In the genomic region with DNA sequence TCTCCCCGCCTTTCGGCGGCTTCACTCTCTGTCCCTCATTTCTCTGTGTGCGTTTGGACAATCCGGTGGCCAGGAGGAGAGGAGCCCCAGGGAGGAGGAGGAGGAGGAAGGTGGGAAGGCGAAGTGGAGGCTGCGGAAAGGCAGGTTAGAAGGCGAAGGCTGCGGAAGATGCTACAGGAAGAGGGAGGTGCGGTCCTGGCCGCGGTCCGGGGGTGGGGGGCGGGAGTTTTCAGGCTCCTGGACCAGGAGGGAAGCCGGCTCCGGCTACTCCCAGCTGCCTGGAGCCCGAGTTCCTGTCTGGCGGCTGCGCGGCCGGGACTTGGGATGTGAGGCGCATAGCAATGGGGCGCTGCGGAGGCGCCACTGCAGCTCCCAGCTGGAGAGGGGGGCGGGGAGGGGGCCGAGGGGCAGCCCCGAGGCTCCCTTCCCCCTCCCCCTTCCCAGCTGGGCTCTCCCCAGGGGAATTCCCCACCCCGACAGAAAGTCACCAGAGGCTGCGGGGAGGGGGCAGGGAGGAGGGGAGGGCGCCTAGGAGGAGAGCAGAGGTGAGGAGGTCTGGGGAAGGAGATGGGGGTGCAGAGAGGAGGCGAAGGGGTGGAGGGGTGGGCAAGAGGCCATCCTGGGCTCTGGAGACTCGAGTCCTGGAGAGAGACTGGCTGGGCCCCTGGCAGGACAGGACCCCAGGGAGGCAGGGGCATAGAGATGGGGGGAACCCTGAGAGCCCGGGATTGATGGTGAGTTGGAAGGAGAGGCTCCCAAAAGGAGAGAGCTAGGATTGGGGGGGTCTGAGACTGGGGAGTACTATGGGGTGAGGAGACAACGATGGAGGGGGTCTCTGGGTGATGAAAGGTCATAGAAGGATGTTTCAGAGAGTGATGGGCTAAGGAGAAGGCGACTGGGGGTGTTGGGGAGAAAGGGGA, we compare ENCODE assay signal across 2 cellular contexts.
TF ChIP-seq lines count a peak whose summit lies in the region.

No MANE protein-coding gene starts in this region.

TF ChIP-seq in SK-N-SH, 30 proteins besides CTCF, POLR2A, EP300 and RAD21 (continued from another document):
- TF ChIP-seq, protein P1, sequence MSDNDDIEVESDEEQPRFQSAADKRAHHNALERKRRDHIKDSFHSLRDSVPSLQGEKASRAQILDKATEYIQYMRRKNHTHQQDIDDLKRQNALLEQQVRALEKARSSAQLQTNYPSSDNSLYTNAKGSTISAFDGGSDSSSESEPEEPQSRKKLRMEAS (IDR thresholded peaks at IDR 0.05; ENCODE audit: low read depth) = no peak
- TF ChIP-seq RXRA (IDR thresholded peaks at IDR 0.05; ENCODE audit: borderline replicate concordance, low read depth) (no peak), POLR2AphosphoS5 (IDR thresholded peaks at IDR 0.05; ENCODE audit: low read depth, low read length) (no peak), GATA2 (CRISPR knock-in tag; IDR thresholded peaks at IDR 0.05) (no peak), TAF1 (IDR thresholded peaks at IDR 0.05; ENCODE audit: borderline replicate concordance, low read depth, low read length) (no peak), MXI1 (IDR thresholded peaks at IDR 0.05; ENCODE audit: low read depth, low read length) (no peak)
- TF ChIP-seq, protein P2, sequence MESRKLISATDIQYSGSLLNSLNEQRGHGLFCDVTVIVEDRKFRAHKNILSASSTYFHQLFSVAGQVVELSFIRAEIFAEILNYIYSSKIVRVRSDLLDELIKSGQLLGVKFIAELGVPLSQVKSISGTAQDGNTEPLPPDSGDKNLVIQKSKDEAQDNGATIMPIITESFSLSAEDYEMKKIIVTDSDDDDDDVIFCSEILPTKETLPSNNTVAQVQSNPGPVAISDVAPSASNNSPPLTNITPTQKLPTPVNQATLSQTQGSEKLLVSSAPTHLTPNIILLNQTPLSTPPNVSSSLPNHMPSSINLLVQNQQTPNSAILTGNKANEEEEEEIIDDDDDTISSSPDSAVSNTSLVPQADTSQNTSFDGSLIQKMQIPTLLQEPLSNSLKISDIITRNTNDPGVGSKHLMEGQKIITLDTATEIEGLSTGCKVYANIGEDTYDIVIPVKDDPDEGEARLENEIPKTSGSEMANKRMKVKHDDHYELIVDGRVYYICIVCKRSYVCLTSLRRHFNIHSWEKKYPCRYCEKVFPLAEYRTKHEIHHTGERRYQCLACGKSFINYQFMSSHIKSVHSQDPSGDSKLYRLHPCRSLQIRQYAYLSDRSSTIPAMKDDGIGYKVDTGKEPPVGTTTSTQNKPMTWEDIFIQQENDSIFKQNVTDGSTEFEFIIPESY (IDR thresholded peaks at IDR 0.05; ENCODE audit: borderline replicate concordance, low read depth) = no peak

TF ChIP-seq in SK-N-SH treated with all-trans-retinoic acid at 6 μM for 48 hours, 23 proteins besides CTCF, POLR2A, EP300 and RAD21 (continued from another document):
- TF ChIP-seq, protein P3, sequence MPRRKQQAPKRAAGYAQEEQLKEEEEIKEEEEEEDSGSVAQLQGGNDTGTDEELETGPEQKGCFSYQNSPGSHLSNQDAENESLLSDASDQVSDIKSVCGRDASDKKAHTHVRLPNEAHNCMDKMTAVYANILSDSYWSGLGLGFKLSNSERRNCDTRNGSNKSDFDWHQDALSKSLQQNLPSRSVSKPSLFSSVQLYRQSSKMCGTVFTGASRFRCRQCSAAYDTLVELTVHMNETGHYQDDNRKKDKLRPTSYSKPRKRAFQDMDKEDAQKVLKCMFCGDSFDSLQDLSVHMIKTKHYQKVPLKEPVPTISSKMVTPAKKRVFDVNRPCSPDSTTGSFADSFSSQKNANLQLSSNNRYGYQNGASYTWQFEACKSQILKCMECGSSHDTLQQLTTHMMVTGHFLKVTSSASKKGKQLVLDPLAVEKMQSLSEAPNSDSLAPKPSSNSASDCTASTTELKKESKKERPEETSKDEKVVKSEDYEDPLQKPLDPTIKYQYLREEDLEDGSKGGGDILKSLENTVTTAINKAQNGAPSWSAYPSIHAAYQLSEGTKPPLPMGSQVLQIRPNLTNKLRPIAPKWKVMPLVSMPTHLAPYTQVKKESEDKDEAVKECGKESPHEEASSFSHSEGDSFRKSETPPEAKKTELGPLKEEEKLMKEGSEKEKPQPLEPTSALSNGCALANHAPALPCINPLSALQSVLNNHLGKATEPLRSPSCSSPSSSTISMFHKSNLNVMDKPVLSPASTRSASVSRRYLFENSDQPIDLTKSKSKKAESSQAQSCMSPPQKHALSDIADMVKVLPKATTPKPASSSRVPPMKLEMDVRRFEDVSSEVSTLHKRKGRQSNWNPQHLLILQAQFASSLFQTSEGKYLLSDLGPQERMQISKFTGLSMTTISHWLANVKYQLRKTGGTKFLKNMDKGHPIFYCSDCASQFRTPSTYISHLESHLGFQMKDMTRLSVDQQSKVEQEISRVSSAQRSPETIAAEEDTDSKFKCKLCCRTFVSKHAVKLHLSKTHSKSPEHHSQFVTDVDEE (CRISPR knock-in tag; IDR thresholded peaks at IDR 0.05) = no peak
- TF ChIP-seq ARNTL (CRISPR knock-in tag; IDR thresholded peaks at IDR 0.05; ENCODE audit: borderline replicate concordance, low read depth) (no peak), CSDC2 (CRISPR knock-in tag; IDR thresholded peaks at IDR 0.05) (no peak), ZC3H10 (CRISPR knock-in tag; IDR thresholded peaks at IDR 0.05) (no peak), TOX (CRISPR knock-in tag; IDR thresholded peaks at IDR 0.05; ENCODE audit: borderline replicate concordance) (no peak)
